25 cellular contexts compared by ENCODE assay signal in genomic region chr4:152283806-152284470, GRCh38.
A peak's percentile ranks its signal among the peaks of the same experiment; 100 is the strongest.
DNase-seq lines count a peak whose midpoint lies in the region; ATAC-seq, FAIRE-seq and TF ChIP-seq lines count a peak whose summit lies in the region.
"Had no signal": no experiment of that assay in that cellular context is flagged by ENCODE, and none has a peak within 500 bp of the region (broad histone marks: within the 10 kb centered on the region; RNA-seq: fewer than 3 reads in every experiment).

No MANE protein-coding gene starts in this region.

- 83% methylated on average over 1 of the region's 2 CpGs; no CpG with 5 or more reads in 1 of the 2 experiments for WGBS in endodermal cell (ENCODE audit: insufficient coverage in 1 of 2, insufficient read length in 1 of 2), 2 experiments

- H3K4me2 ChIP-seq in endothelial cell of umbilical vein (ENCODE audit: insufficient read depth, low read length) = no peak overlapping the region
- H3K4me2 ChIP-seq: BLaER1 treated with 17β-estradiol and CSF1 and Interleukin-3, amounts not matched to agents 10 nM and 100 nM had no signal

- BruUV-seq in endothelial cell of umbilical vein (replicated peaks; lab: Mats Ljungman, UMichigan) = no TSS peak

- no peaks in the 10 kb centered on the region for H3K9me1 ChIP-seq in endothelial cell of umbilical vein (replicated peaks; ENCODE audit: control insufficient read depth, extremely low read depth, insufficient read depth, low read length)

- H3K9me3 ChIP-seq in endothelial cell of umbilical vein (replicated peaks; ENCODE audit: control insufficient read depth, insufficient read depth, low read length) = no peaks in the 10 kb centered on the region
- H3K9me3 ChIP-seq in endodermal cell (ENCODE audit: control insufficient read depth, low read length) = no peaks in the 10 kb centered on the region
- H3K9me3 ChIP-seq: esophagus squamous epithelium, left ventricle myocardium inferior, SJSA1, spleen, upper lobe of right lung had no signal

- H3K9me3 Mint-ChIP-seq in endodermal cell = no peaks in the 10 kb centered on the region

- H3K4me3 ChIP-seq in endothelial cell of umbilical vein (replicated peaks in 1 of 3; ENCODE audit: insufficient read depth in 1 of 3, low read depth in 1 of 3, low read length in 3 of 3) = no peak overlapping the region
- no peak overlapping the region for H3K4me3 ChIP-seq in endodermal cell (ENCODE audit: low read length)
- H3K4me3 ChIP-seq: BLaER1 treated with 17β-estradiol and CSF1 and Interleukin-3, amounts not matched to agents 10 nM and 100 nM; esophagus squamous epithelium; left ventricle myocardium inferior; SJSA1; spleen; upper lobe of right lung had no signal

- H3K27ac Mint-ChIP-seq in endodermal cell = no peak overlapping the region

- H3K27ac ChIP-seq in endothelial cell of umbilical vein (ENCODE audit: insufficient read depth, low read depth, low read length) = no peak overlapping the region
- no peak overlapping the region for H3K27ac ChIP-seq in endodermal cell (ENCODE audit: low read depth, low read length)
- H3K27ac ChIP-seq: 22Rv1; BLaER1 treated with 17β-estradiol and CSF1 and Interleukin-3, amounts not matched to agents 10 nM and 100 nM; esophagus squamous epithelium; left ventricle myocardium inferior; SJSA1; spleen; upper lobe of right lung; WERI-Rb-1 had no signal

- CTCF ChIA-PET in endothelial cell of umbilical vein (lab: Charles Lee) (interaction anchor here (0.9 kb wide), 1 partner anchor 13 kb away, joined by 3 read pairs; no protein-coding TSS in a partner anchor), GM10248 (lab: Yijun Ruan, JAX) (interaction anchor here (1.0 to 2.0 kb wide), 3 partner anchors 14 to 239 kb away, joined by 3 to 5 read pairs (median 3); no protein-coding TSS in a partner anchor)

- H3K27me3 Mint-ChIP-seq in endodermal cell (ENCODE audit: insufficient read depth) = no peaks in the 10 kb centered on the region

- no peaks in the 10 kb centered on the region for H3K79me2 ChIP-seq in endothelial cell of umbilical vein (ENCODE audit: control insufficient read depth, insufficient read depth, low read length)

- ATAC-seq in HG03354 (IDR thresholded peaks at IDR 0.05; ENCODE audit: poor library complexity, severe bottlenecking, unreplicated experiment) = no peak
- ATAC-seq: upper lobe of right lung had no signal

- peaks cover 2% of the 10 kb centered on the region for H3K4me1 Mint-ChIP-seq in endodermal cell

- H3K4me1 ChIP-seq in endothelial cell of umbilical vein (ENCODE audit: control insufficient read depth, extremely low read depth, insufficient read depth, low read length) (no peaks in the 10 kb centered on the region), endodermal cell (ENCODE audit: control insufficient read depth, insufficient read depth, low read length) (no peaks in the 10 kb centered on the region)
- H3K4me1 ChIP-seq: left ventricle myocardium inferior, SJSA1, spleen, upper lobe of right lung had no signal

- no peaks in the 10 kb centered on the region for H4K20me1 ChIP-seq in endothelial cell of umbilical vein (replicated peaks; ENCODE audit: control insufficient read depth, extremely low read depth, insufficient read depth, low read length)
- H4K20me1 ChIP-seq: BLaER1 treated with 17β-estradiol and CSF1 and Interleukin-3, amounts not matched to agents 10 nM and 100 nM had no signal

- dilution Hi-C loops in endothelial cell of umbilical vein (cut with MboI; ENCODE audit: extremely low pct_ligation_motif_present, low sequenced_read_pairs) = no loop called here

- H3K36me3 Mint-ChIP-seq in endodermal cell (ENCODE audit: low read depth) = no peaks in the 10 kb centered on the region

- no peak overlapping the region for H2AFZ ChIP-seq in endothelial cell of umbilical vein (ENCODE audit: low read depth, low read length)

- no peak for FAIRE-seq in endothelial cell of umbilical vein (lab: Jason Lieb, UNC)
- FAIRE-seq: D721Med, GM12891, H54 had no signal

- H3K27me3 ChIP-seq in endothelial cell of umbilical vein (ENCODE audit: control insufficient read depth in 2 of 2, insufficient read depth in 2 of 2, low read length in 2 of 2) (no peaks in the 10 kb centered on the region), endodermal cell (ENCODE audit: control insufficient read depth, insufficient read depth, low read length, poor library complexity, severe bottlenecking) (no peaks in the 10 kb centered on the region)
- H3K27me3 ChIP-seq: BLaER1 treated with 17β-estradiol and CSF1 and Interleukin-3, amounts not matched to agents 10 nM and 100 nM; esophagus squamous epithelium; spleen; upper lobe of right lung had no signal

- intact Hi-C loops in endothelial cell of umbilical vein (cut with micrococcal nuclease) = no loop called here

- H3K4me3 Mint-ChIP-seq in endodermal cell = no peak overlapping the region

- H3K9ac ChIP-seq in endothelial cell of umbilical vein (replicated peaks; ENCODE audit: extremely low read depth, insufficient read depth, low read length) (no peak overlapping the region), endodermal cell (ENCODE audit: extremely low read depth, low read length, poor library complexity, severe bottlenecking) (no peak overlapping the region)
- H3K9ac ChIP-seq: BLaER1 treated with 17β-estradiol and CSF1 and Interleukin-3, amounts not matched to agents 10 nM and 100 nM had no signal

- POLR2A ChIA-PET in endothelial cell of umbilical vein (lab: Charles Lee) (no interaction called here), GM10248 (lab: Yijun Ruan, JAX) (no interaction called here)

- DNase-seq in DMS153 (lab: John Stamatoyannopoulos, UW) (peak; percentile 5), DMS153 treated with DMSO at 0.1 percent for 48 hours (lab: John Stamatoyannopoulos, UW; ENCODE audit: unreplicated experiment) (no peak), RKO (ENCODE audit: low spot score) (peak; percentile 7), endothelial cell of umbilical vein (ENCODE audit: low read depth, low spot score) (peak; percentile 16), renal cortical epithelial cell (ENCODE audit: low read depth) (peak; percentile 86), GM10248 (ENCODE audit: extremely low spot score) (no peak), endodermal cell (no peak)
- DNase-seq: activated CD4-positive, alpha-beta T cell treated with anti-CD3 and anti-CD28 coated beads, Interleukin-2, amount 50 U/mL, for 48 hours; central memory CD4-positive, alpha-beta T cell; esophagus squamous epithelium; GF-D8; left ventricle myocardium inferior; NCI-H1436 treated with DMSO at 0.1 percent for 48 hours; OCI-M1; spleen; stimulated activated CD8-positive, alpha-beta memory T cell treated with anti-CD3 and anti-CD28 coated beads, Interleukin-4, amount 100 ng/mL, for 48 hours; upper lobe of right lung; WERI-Rb-1 had no signal

- TF ChIP-seq CTCF in endothelial cell of umbilical vein (IDR thresholded peaks at IDR 0.05; ENCODE audit: extremely low read depth in 1 of 2, insufficient read depth in 1 of 2, low read depth in 1 of 2, low read length in 2 of 2) (no peak), GM10248 (IDR thresholded peaks at IDR 0.05; ENCODE audit: control extremely low read depth, extremely low read depth, low read depth, missing control alignments) (no peak), endodermal cell (conservative IDR thresholded peaks at IDR 0.05) (no peak)

- H3K36me3 ChIP-seq in endothelial cell of umbilical vein (ENCODE audit: control insufficient read depth in 2 of 2, extremely low read depth in 1 of 2, insufficient read depth in 2 of 2, low read length in 2 of 2) (no peaks in the 10 kb centered on the region), endodermal cell (ENCODE audit: control insufficient read depth, insufficient read depth, low read length) (no peaks in the 10 kb centered on the region)
- H3K36me3 ChIP-seq: BLaER1 treated with 17β-estradiol and CSF1 and Interleukin-3, amounts not matched to agents 10 nM and 100 nM; esophagus squamous epithelium; left ventricle myocardium inferior; SJSA1; spleen; upper lobe of right lung; WERI-Rb-1 had no signal

- no peak for TF ChIP-seq POLR2A in endothelial cell of umbilical vein (IDR thresholded peaks at IDR 0.05; ENCODE audit: low read depth, low read length)

TF ChIP-seq in endothelial cell of umbilical vein, 7 proteins besides CTCF, POLR2A, EP300 and RAD21:
- TF ChIP-seq EZH2 (IDR thresholded peaks at IDR 0.05; ENCODE audit: borderline replicate concordance, low read depth, low read length, severe bottlenecking) (no peak), FOS (IDR thresholded peaks at IDR 0.05; ENCODE audit: borderline replicate concordance, insufficient read depth, low read length) (no peak), POLR2AphosphoS5 (IDR thresholded peaks at IDR 0.05; ENCODE audit: insufficient read depth, low read depth, low read length) (no peak), JUN (IDR thresholded peaks at IDR 0.05; ENCODE audit: borderline replicate concordance, insufficient read depth, insufficient read length, low read depth) (no peak), GATA2 (IDR thresholded peaks at IDR 0.05; ENCODE audit: insufficient read depth, insufficient read length, low read depth, low read length) (no peak), MYC (IDR thresholded peaks at IDR 0.05; ENCODE audit: low read depth, low read length) (no peak)
- TF ChIP-seq, protein P1, sequence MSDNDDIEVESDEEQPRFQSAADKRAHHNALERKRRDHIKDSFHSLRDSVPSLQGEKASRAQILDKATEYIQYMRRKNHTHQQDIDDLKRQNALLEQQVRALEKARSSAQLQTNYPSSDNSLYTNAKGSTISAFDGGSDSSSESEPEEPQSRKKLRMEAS (IDR thresholded peaks at IDR 0.05; ENCODE audit: insufficient read depth, insufficient read length) = no peak

Comparison
In these comparisons a context has a peak if more than half of its experiments do, and no peak if none do; other contexts are left out.
1. DNase-seq: peak in DMS153 (single experiment), RKO (single experiment), endothelial cell of umbilical vein (single experiment) and renal cortical epithelial cell (single experiment); none in DMS153 treated with DMSO at 0.1 percent for 48 hours (single experiment), GM10248 (single experiment) and endodermal cell (single experiment).